ENCODE assay signal across 9 cellular contexts in the genomic region with DNA sequence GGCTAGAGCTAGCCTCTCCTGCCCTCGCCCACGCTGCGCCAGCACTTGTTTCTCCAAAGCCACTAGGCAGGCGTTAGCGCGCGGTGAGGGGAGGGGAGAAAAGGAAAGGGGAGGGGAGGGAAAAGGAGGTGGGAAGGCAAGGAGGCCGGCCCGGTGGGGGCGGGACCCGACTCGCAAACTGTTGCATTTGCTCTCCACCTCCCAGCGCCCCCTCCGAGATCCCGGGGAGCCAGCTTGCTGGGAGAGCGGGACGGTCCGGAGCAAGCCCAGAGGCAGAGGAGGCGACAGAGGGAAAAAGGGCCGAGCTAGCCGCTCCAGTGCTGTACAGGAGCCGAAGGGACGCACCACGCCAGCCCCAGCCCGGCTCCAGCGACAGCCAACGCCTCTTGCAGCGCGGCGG. TPM values are rescaled to one million over a fixed set of nuclear protein-coding genes. Genes with fewer than 3 reads are reported as not detected.
DNase-seq lines count a peak whose midpoint lies in the region; ATAC-seq and TF ChIP-seq lines count a peak whose summit lies in the region.
"Had no signal": no experiment of that assay in that cellular context is flagged by ENCODE, and none has a peak within 500 bp of the region (broad histone marks: within the 10 kb centered on the region; RNA-seq: fewer than 3 reads in every experiment).

A gene with protein sequence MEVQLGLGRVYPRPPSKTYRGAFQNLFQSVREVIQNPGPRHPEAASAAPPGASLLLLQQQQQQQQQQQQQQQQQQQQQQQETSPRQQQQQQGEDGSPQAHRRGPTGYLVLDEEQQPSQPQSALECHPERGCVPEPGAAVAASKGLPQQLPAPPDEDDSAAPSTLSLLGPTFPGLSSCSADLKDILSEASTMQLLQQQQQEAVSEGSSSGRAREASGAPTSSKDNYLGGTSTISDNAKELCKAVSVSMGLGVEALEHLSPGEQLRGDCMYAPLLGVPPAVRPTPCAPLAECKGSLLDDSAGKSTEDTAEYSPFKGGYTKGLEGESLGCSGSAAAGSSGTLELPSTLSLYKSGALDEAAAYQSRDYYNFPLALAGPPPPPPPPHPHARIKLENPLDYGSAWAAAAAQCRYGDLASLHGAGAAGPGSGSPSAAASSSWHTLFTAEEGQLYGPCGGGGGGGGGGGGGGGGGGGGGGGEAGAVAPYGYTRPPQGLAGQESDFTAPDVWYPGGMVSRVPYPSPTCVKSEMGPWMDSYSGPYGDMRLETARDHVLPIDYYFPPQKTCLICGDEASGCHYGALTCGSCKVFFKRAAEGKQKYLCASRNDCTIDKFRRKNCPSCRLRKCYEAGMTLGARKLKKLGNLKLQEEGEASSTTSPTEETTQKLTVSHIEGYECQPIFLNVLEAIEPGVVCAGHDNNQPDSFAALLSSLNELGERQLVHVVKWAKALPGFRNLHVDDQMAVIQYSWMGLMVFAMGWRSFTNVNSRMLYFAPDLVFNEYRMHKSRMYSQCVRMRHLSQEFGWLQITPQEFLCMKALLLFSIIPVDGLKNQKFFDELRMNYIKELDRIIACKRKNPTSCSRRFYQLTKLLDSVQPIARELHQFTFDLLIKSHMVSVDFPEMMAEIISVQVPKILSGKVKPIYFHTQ (plus strand): TSS at position 204 of the 400 bp plus-strand sequence. CDS start 1,126 bp downstream, outside the sequence.

- H3K27ac Mint-ChIP-seq in CD14-positive monocyte (no peak within 1 kb of the TSS), neural progenitor cell (peak within 1 kb of the TSS; percentile 72)
- H3K27ac Mint-ChIP-seq in activated CD8-positive, alpha-beta T cell treated with anti-CD3 and anti-CD28 coated beads, Interleukin-2, amount 10 ng/mL, durations not matched to agents 7 days and 5 days, result no peak within 1 kb of the TSS

- DNase-seq in CD14-positive monocyte (ENCODE audit: low spot score) (no peak), SJSA1 (ENCODE audit: low read depth in 1 of 2, low spot score in 2 of 2) (peak; percentile 75 to 85), foreskin fibroblast (peak; percentile 77 to 90), neural progenitor cell (ENCODE audit: low spot score) (peak; percentile 84), NCI-H524 (lab: John Stamatoyannopoulos, UW) (no peak), COLO829 (ENCODE audit: low spot score) (no peak), NOMO-1 treated with DMSO at 0.1 percent for 48 hours (lab: John Stamatoyannopoulos, UW; ENCODE audit: unreplicated experiment) (no peak)
- no peak for DNase-seq in activated CD8-positive, alpha-beta T cell treated with anti-CD3 and anti-CD28 coated beads, Interleukin-2, amount 10 ng/mL, durations not matched to agents 7 days and 5 days

- H2AFZ ChIP-seq in neural progenitor cell (replicated peaks), result peak within 1 kb of the TSS; percentile 82

- H3K36me3 Mint-ChIP-seq in CD14-positive monocyte (peaks cover 7 to 8% of the 10 kb centered on the region in 2 donors), neural progenitor cell (no peaks in the 10 kb centered on the region)
- no peaks in the 10 kb centered on the region for H3K36me3 Mint-ChIP-seq in activated CD8-positive, alpha-beta T cell treated with anti-CD3 and anti-CD28 coated beads, Interleukin-2, amount 10 ng/mL, durations not matched to agents 7 days and 5 days (ENCODE audit: low read depth)

- no peaks in the 10 kb centered on the region for H3K27me3 ChIP-seq in SJSA1 (replicated peaks)
- H3K27me3 ChIP-seq in neural progenitor cell, result no peaks in the 10 kb centered on the region

- H3K4me1 Mint-ChIP-seq in CD14-positive monocyte (peaks cover 26% of the 10 kb centered on the region), neural progenitor cell (peaks cover 17% of the 10 kb centered on the region)
- peaks cover 2% of the 10 kb centered on the region for H3K4me1 Mint-ChIP-seq in activated CD8-positive, alpha-beta T cell treated with anti-CD3 and anti-CD28 coated beads, Interleukin-2, amount 10 ng/mL, durations not matched to agents 7 days and 5 days (ENCODE audit: low read depth)

- H3K36me3 ChIP-seq in SJSA1 (peaks cover 8% of the 10 kb centered on the region; the same call in 1 of the 2 replicates), neural progenitor cell (no peaks in the 10 kb centered on the region)

- peaks cover 3% of the 10 kb centered on the region for H4K20me1 ChIP-seq in neural progenitor cell (ENCODE audit: low read depth)

- peaks cover 0 to 18% (median 5%) of the 10 kb centered on the region in 7 donors for H3K9me3 Mint-ChIP-seq in CD14-positive monocyte
- H3K9me3 Mint-ChIP-seq in neural progenitor cell, result peaks cover 2% of the 10 kb centered on the region
- H3K9me3 Mint-ChIP-seq in activated CD8-positive, alpha-beta T cell treated with anti-CD3 and anti-CD28 coated beads, Interleukin-2, amount 10 ng/mL, durations not matched to agents 7 days and 5 days (ENCODE audit: insufficient read depth), result no peaks in the 10 kb centered on the region

- H3K4me3 Mint-ChIP-seq in CD14-positive monocyte (peak within 1 kb of the TSS; percentile 24 to 82), neural progenitor cell (peak within 1 kb of the TSS; percentile 95)
- H3K4me3 Mint-ChIP-seq in activated CD8-positive, alpha-beta T cell treated with anti-CD3 and anti-CD28 coated beads, Interleukin-2, amount 10 ng/mL, durations not matched to agents 7 days and 5 days, result no peak within 1 kb of the TSS

- H3K9me3 ChIP-seq in SJSA1 (replicated peaks) (no peaks in the 10 kb centered on the region), neural progenitor cell (ENCODE audit: low read depth) (no peaks in the 10 kb centered on the region)

- H3K9ac ChIP-seq in neural progenitor cell, result no peak within 1 kb of the TSS

- POLR2A ChIA-PET in activated CD8-positive, alpha-beta T cell treated with anti-CD3 and anti-CD28 coated beads, Interleukin-2, amount 10 ng/mL, durations not matched to agents 7 days and 5 days (lab: Charles Lee), result no interaction called here

- H3K27me3 Mint-ChIP-seq in CD14-positive monocyte (ENCODE audit: low read depth in 3 of 3) (peaks cover 43 to 68% (median 45%) of the 10 kb centered on the region in 3 donors), neural progenitor cell (ENCODE audit: insufficient read depth, low read depth) (peaks cover 4% of the 10 kb centered on the region)
- peaks cover 23% of the 10 kb centered on the region for H3K27me3 Mint-ChIP-seq in activated CD8-positive, alpha-beta T cell treated with anti-CD3 and anti-CD28 coated beads, Interleukin-2, amount 10 ng/mL, durations not matched to agents 7 days and 5 days (ENCODE audit: low read depth)

- H3K27ac ChIP-seq in SJSA1 (peak within 1 kb of the TSS; percentile 62), neural progenitor cell (peak within 1 kb of the TSS; percentile 92)

- H3K4me2 ChIP-seq in neural progenitor cell, result peak within 1 kb of the TSS; percentile 82

- peaks cover 11% of the 10 kb centered on the region for H3K79me2 ChIP-seq in neural progenitor cell (ENCODE audit: low read depth)

- H3F3A ChIP-seq in neural progenitor cell (ENCODE audit: low read depth), result peaks cover 24% of the 10 kb centered on the region

- H3K4me3 ChIP-seq in SJSA1, result peak within 1 kb of the TSS; percentile 57
- H3K4me3 ChIP-seq in foreskin fibroblast (ENCODE audit: low read depth in 1 of 2, low read length in 2 of 2), result peak within 1 kb of the TSS; percentile 56 to 78
- H3K4me3 ChIP-seq in neural progenitor cell, result peak within 1 kb of the TSS; percentile 58

- TF ChIP-seq CTCF in CD14-positive monocyte (IDR thresholded peaks at IDR 0.05) (no peak), foreskin fibroblast (IDR thresholded peaks at IDR 0.05; ENCODE audit: low read depth, low read length) (no peak), neural progenitor cell (IDR thresholded peaks at IDR 0.05) (no peak)

- CTCF ChIA-PET in activated CD8-positive, alpha-beta T cell treated with anti-CD3 and anti-CD28 coated beads, Interleukin-2, amount 10 ng/mL, durations not matched to agents 7 days and 5 days (lab: Charles Lee), result no interaction called here

- no peak for ATAC-seq in activated CD8-positive, alpha-beta T cell treated with anti-CD3 and anti-CD28 coated beads, Interleukin-2, amount 10 ng/mL, durations not matched to agents 7 days and 5 days
- ATAC-seq: HCT116 had no signal

- intact Hi-C loops in CD14-positive monocyte (cut with micrococcal nuclease), result no loop called here

- H3K4me1 ChIP-seq in SJSA1 (replicated peaks) (peaks cover 11% of the 10 kb centered on the region), neural progenitor cell (no peaks in the 10 kb centered on the region)

RNA-seq across cellular contexts. Expression of the gene that starts here (rescaled TPM):
- not detected for polyA plus RNA-seq in CD14-positive monocyte
- total RNA-seq in SJSA1 (2014; rRNA removed; shearing (Covaris generic)), result 13.6 and 14.8 TPM in 2 replicates
- 6.7 and 8.1 TPM in 2 replicates for total RNA-seq in neural progenitor cell (ENCODE audit: low replicate concordance)
- not detected for total RNA-seq in activated CD8-positive, alpha-beta T cell treated with anti-CD3 and anti-CD28 coated beads, Interleukin-2, amount 10 ng/mL, durations not matched to agents 7 days and 5 days

Comparison
In these comparisons a context has a peak if more than half of its experiments do, and no peak if none do; other contexts are left out.
1. DNase-seq: peak in SJSA1 (2 of 2), foreskin fibroblast (2 of 2) and neural progenitor cell (single experiment); none in CD14-positive monocyte (single experiment), NCI-H524 (0 of 2), activated CD8-positive, alpha-beta T cell treated with anti-CD3 and anti-CD28 coated beads, Interleukin-2, amount 10 ng/mL, durations not matched to agents 7 days and 5 days (single experiment), COLO829 (single experiment) and NOMO-1 treated with DMSO at 0.1 percent for 48 hours (single experiment).
2. Peak in every context shown above with its lines, with median percentiles within 50 percentile points of each other: H3K4me3 ChIP-seq.